16 cellular contexts compared by ENCODE assay signal in genomic region chr13:103351035-103351828, GRCh38.
DNase-seq lines count a peak whose midpoint lies in the region; FAIRE-seq and TF ChIP-seq lines count a peak whose summit lies in the region.
"Had no signal": no experiment of that assay in that cellular context is flagged by ENCODE, and none has a peak within 500 bp of the region (broad histone marks: within the 10 kb centered on the region; RNA-seq: fewer than 3 reads in every experiment).

No MANE protein-coding gene starts in this region.

- H3K4me1 Mint-ChIP-seq in MCF 10A (ENCODE audit: insufficient read depth, unreplicated experiment) = peaks cover 21% of the 10 kb centered on the region
- no peaks in the 10 kb centered on the region for H3K4me1 Mint-ChIP-seq in activated CD4-positive, alpha-beta memory T cell treated with anti-CD3 and anti-CD28 coated beads, Interleukin-2, amount 10 ng/mL, durations not matched to agents 7 days and 5 days
- H3K4me1 Mint-ChIP-seq: activated B cell treated with CpG ODN at 0.5 μM for 24 hours had no signal

- H3K9me3 ChIP-seq in breast epithelium (no peaks in the 10 kb centered on the region), keratinocyte (ENCODE audit: control insufficient read depth, low read depth, low read length) (no peaks in the 10 kb centered on the region), transverse colon (no peaks in the 10 kb centered on the region)
- H3K9me3 ChIP-seq: A549, left lung, vagina had no signal

- TF ChIP-seq CTCF in MCF 10A (IDR thresholded peaks at IDR 0.05; ENCODE audit: unreplicated experiment) = no peak
- TF ChIP-seq CTCF in breast epithelium (IDR thresholded peaks at IDR 0.05) = no peak
- TF ChIP-seq CTCF in choroid plexus epithelial cell (conservative IDR thresholded peaks at IDR 0.05; ENCODE audit: low read depth, low read length) = no peak
- TF ChIP-seq CTCF in keratinocyte (optimal IDR thresholded peaks at IDR 0.05 in 1 of 3, IDR thresholded peaks at IDR 0.05 in 1 of 3, conservative IDR thresholded peaks at IDR 0.05 in 1 of 3; ENCODE audit: extremely low read depth in 1 of 3, insufficient read depth in 2 of 3, low read length in 3 of 3) = no peak
- no peak for TF ChIP-seq CTCF in transverse colon (IDR thresholded peaks at IDR 0.05)

- peak; percentile 32 for FAIRE-seq in keratinocyte (lab: Jason Lieb, UNC)
- FAIRE-seq: A549 had no signal

- 25 to 28% methylated on average over 3 to 10 of the region's 10 CpGs for WGBS in transverse colon (ENCODE audit: low coverage in 1 of 2), 2 donors

- H3K27ac Mint-ChIP-seq in MCF 10A (ENCODE audit: low read depth, unreplicated experiment) = peak overlapping the region; percentile 33
- no peak overlapping the region for H3K27ac Mint-ChIP-seq in activated CD4-positive, alpha-beta memory T cell treated with anti-CD3 and anti-CD28 coated beads, Interleukin-2, amount 10 ng/mL, durations not matched to agents 7 days and 5 days
- H3K27ac Mint-ChIP-seq: activated B cell treated with CpG ODN at 0.5 μM for 24 hours; activated naive CD4-positive, alpha-beta T cell treated with anti-CD3 and anti-CD28 coated beads for 36 hours had no signal

- H3K79me2 ChIP-seq in keratinocyte (ENCODE audit: control insufficient read depth, insufficient read depth, low read length) = no peaks in the 10 kb centered on the region

- H3K9ac ChIP-seq in keratinocyte (ENCODE audit: control insufficient read depth, extremely low read depth, insufficient read depth, low read length) = no peak overlapping the region

- peak overlapping the region; percentile 32 for H3K4me2 ChIP-seq in keratinocyte (ENCODE audit: control insufficient read depth, extremely low read depth, insufficient read depth, low read depth, low read length)
- H3K4me2 ChIP-seq: A549 had no signal

- in situ Hi-C loops in transverse colon (cut with MboI; ENCODE audit: low pct_ligation_motif_present in 1 of 4, low pct_unique_long_range_greater_than_20kb in 1 of 4, low sequenced_read_pairs in 3 of 4) = no loop called here

- peak; percentile 25 for DNase-seq in MCF 10A (ENCODE audit: unreplicated experiment)
- no peak for DNase-seq in breast epithelium (ENCODE audit: low spot score in 2 of 2)
- peak; percentile 70 for DNase-seq in choroid plexus epithelial cell (ENCODE audit: low read depth)
- no peak for DNase-seq in keratinocyte (ENCODE audit: low read depth, low spot score)
- peak; percentile 10 for DNase-seq in transverse colon
- DNase-seq in activated CD4-positive, CD25-positive, alpha-beta regulatory T cell (lab: John Stamatoyannopoulos, UW) = no peak
- no peak for DNase-seq in stimulated activated CD4-positive, alpha-beta T cell treated with anti-CD3 and anti-CD28 coated beads, Interleukin-4, amount 100 ng/mL, for 24 hours
- DNase-seq in activated CD4-positive, alpha-beta memory T cell treated with anti-CD3 and anti-CD28 coated beads, Interleukin-2, amount 10 ng/mL, durations not matched to agents 7 days and 5 days = no peak
- DNase-seq: activated B cell treated with CpG ODN at 0.5 μM for 24 hours; activated naive CD4-positive, alpha-beta T cell treated with anti-CD3 and anti-CD28 coated beads for 36 hours; effector CD4-positive, alpha-beta T cell; IMR-90; left lung; NCI-H2081 treated with DMSO at 0.1 percent for 48 hours had no signal

- TF ChIP-seq POLR2A in breast epithelium (IDR thresholded peaks at IDR 0.05) = no peak
- no peak for TF ChIP-seq POLR2A in transverse colon (IDR thresholded peaks at IDR 0.05)

- no peak overlapping the region for H3K4me3 ChIP-seq in breast epithelium
- no peak overlapping the region for H3K4me3 ChIP-seq in choroid plexus epithelial cell (ENCODE audit: low read depth, low read length)
- H3K4me3 ChIP-seq in keratinocyte (ENCODE audit: control insufficient read depth in 2 of 3, extremely low read depth in 1 of 3, insufficient read depth in 2 of 3, low read depth in 1 of 3, low read length in 3 of 3) = peak overlapping the region in 2 of 3 experiments; percentile 4 to 10
- no peak overlapping the region for H3K4me3 ChIP-seq in transverse colon
- H3K4me3 ChIP-seq: A549, left lung, vagina had no signal

- BruUV-seq in MCF 10A (replicated peaks; lab: Mats Ljungman, UMichigan) = no TSS peak

- no peaks in the 10 kb centered on the region for H3K36me3 ChIP-seq in breast epithelium
- H3K36me3 ChIP-seq in keratinocyte (ENCODE audit: control insufficient read depth in 2 of 2, extremely low read depth in 1 of 2, insufficient read depth in 2 of 2, low read length in 2 of 2) = no peaks in the 10 kb centered on the region
- H3K36me3 ChIP-seq in transverse colon = no peaks in the 10 kb centered on the region
- H3K36me3 ChIP-seq: left lung, vagina had no signal

- dilution Hi-C loops in keratinocyte (cut with MboI; ENCODE audit: extremely low pct_ligation_motif_present, low sequenced_read_pairs) = no loop called here

- no peak for TF ChIP-seq EP300 in transverse colon (IDR thresholded peaks at IDR 0.05; ENCODE audit: low read depth)

- H3K36me3 Mint-ChIP-seq in MCF 10A (ENCODE audit: insufficient read depth, unreplicated experiment) = peaks cover 5% of the 10 kb centered on the region
- H3K36me3 Mint-ChIP-seq in activated CD4-positive, alpha-beta memory T cell treated with anti-CD3 and anti-CD28 coated beads, Interleukin-2, amount 10 ng/mL, durations not matched to agents 7 days and 5 days (ENCODE audit: low read depth) = no peaks in the 10 kb centered on the region

- CTCF ChIA-PET in MCF 10A (lab: Yijun Ruan, JAX) = interaction anchor here (0.7 kb wide), 1 partner anchor 585 kb away, joined by 3 read pairs; no protein-coding TSS in a partner anchor
- CTCF ChIA-PET in activated CD4-positive, alpha-beta memory T cell treated with anti-CD3 and anti-CD28 coated beads, Interleukin-2, amount 10 ng/mL, durations not matched to agents 7 days and 5 days (lab: Charles Lee) = no interaction called here

- H3K9me3 Mint-ChIP-seq in MCF 10A (ENCODE audit: unreplicated experiment) = no peaks in the 10 kb centered on the region
- H3K9me3 Mint-ChIP-seq in activated CD4-positive, alpha-beta memory T cell treated with anti-CD3 and anti-CD28 coated beads, Interleukin-2, amount 10 ng/mL, durations not matched to agents 7 days and 5 days = peaks cover 6% of the 10 kb centered on the region

- H3K9me1 ChIP-seq in keratinocyte (ENCODE audit: control insufficient read depth, extremely low read depth, insufficient read depth, low read length) = no peaks in the 10 kb centered on the region

- H4K20me1 ChIP-seq in keratinocyte (ENCODE audit: control insufficient read depth, extremely low read depth, insufficient read depth, low read length) = no peaks in the 10 kb centered on the region

- H2AFZ ChIP-seq in keratinocyte (ENCODE audit: control insufficient read depth, low read length) = peak overlapping the region; percentile 74

- H3K4me1 ChIP-seq in breast epithelium = no peaks in the 10 kb centered on the region
- H3K4me1 ChIP-seq in keratinocyte (ENCODE audit: control insufficient read depth, extremely low read depth, insufficient read depth, low read length) = peaks cover 9% of the 10 kb centered on the region
- H3K4me1 ChIP-seq in transverse colon = peaks cover 0 to 11% (median 4%) of the 10 kb centered on the region in 4 donors
- H3K4me1 ChIP-seq: A549, left lung, vagina had no signal

- POLR2A ChIA-PET in MCF 10A (lab: Yijun Ruan, JAX) = interaction anchor here (0.9 kb wide), 1 partner anchor 14 kb away, joined by 4 read pairs; no protein-coding TSS in a partner anchor
- POLR2A ChIA-PET in activated CD4-positive, alpha-beta memory T cell treated with anti-CD3 and anti-CD28 coated beads, Interleukin-2, amount 10 ng/mL, durations not matched to agents 7 days and 5 days (lab: Charles Lee) = no interaction called here

- intact Hi-C loops in MCF 10A (cut with micrococcal nuclease) = no loop called here
- intact Hi-C loops in breast epithelium (cut with DNase I; ENCODE audit: low total_unique reads) = no loop called here
- intact Hi-C loops in transverse colon (cut with DNase I; ENCODE audit: low total_unique reads) = no loop called here

- H3K27ac ChIP-seq in breast epithelium = no peak overlapping the region
- no peak overlapping the region for H3K27ac ChIP-seq in keratinocyte (ENCODE audit: control insufficient read depth, insufficient read depth, low read length)
- H3K27ac ChIP-seq in transverse colon = no peak overlapping the region
- H3K27ac ChIP-seq: A549, left lung, vagina had no signal

- H3K4me3 Mint-ChIP-seq in MCF 10A (ENCODE audit: unreplicated experiment) = no peak overlapping the region
- no peak overlapping the region for H3K4me3 Mint-ChIP-seq in activated CD4-positive, alpha-beta memory T cell treated with anti-CD3 and anti-CD28 coated beads, Interleukin-2, amount 10 ng/mL, durations not matched to agents 7 days and 5 days
- H3K4me3 Mint-ChIP-seq: activated B cell treated with CpG ODN at 0.5 μM for 24 hours; activated naive CD4-positive, alpha-beta T cell treated with anti-CD3 and anti-CD28 coated beads for 36 hours had no signal

- H3K27me3 Mint-ChIP-seq in MCF 10A (ENCODE audit: insufficient read depth, unreplicated experiment) = no peaks in the 10 kb centered on the region
- H3K27me3 Mint-ChIP-seq in activated CD4-positive, alpha-beta memory T cell treated with anti-CD3 and anti-CD28 coated beads, Interleukin-2, amount 10 ng/mL, durations not matched to agents 7 days and 5 days = no peaks in the 10 kb centered on the region
- H3K27me3 Mint-ChIP-seq: activated B cell treated with CpG ODN at 0.5 μM for 24 hours had no signal

- H3K27me3 ChIP-seq in breast epithelium (no peaks in the 10 kb centered on the region), keratinocyte (ENCODE audit: control insufficient read depth, extremely low read depth, insufficient read depth, low read length) (no peaks in the 10 kb centered on the region), transverse colon (no peaks in the 10 kb centered on the region)
- H3K27me3 ChIP-seq: left lung, vagina had no signal

Comparison
In these comparisons a context has a peak if more than half of its experiments do, and no peak if none do; other contexts are left out.
1. DNase-seq: peak in MCF 10A (single experiment), choroid plexus epithelial cell (single experiment) and transverse colon (single experiment); none in breast epithelium (0 of 2), keratinocyte (single experiment), activated CD4-positive, CD25-positive, alpha-beta regulatory T cell (0 of 4), stimulated activated CD4-positive, alpha-beta T cell treated with anti-CD3 and anti-CD28 coated beads, Interleukin-4, amount 100 ng/mL, for 24 hours (single experiment) and activated CD4-positive, alpha-beta memory T cell treated with anti-CD3 and anti-CD28 coated beads, Interleukin-2, amount 10 ng/mL, durations not matched to agents 7 days and 5 days (single experiment).
2. H3K4me3 ChIP-seq: peak in keratinocyte (2 of 3); none in breast epithelium (0 of 3), choroid plexus epithelial cell (single experiment) and transverse colon (0 of 4).